In genomic region chr2:109611467-109612095, GRCh38 we compare ENCODE assay signal across 9 cellular contexts. TPM values are rescaled to one million over a fixed set of nuclear protein-coding genes. Genes with fewer than 3 reads are reported as not detected.
A peak's percentile ranks its signal among the peaks of the same experiment; 100 is the strongest.
DNase-seq lines count a peak whose midpoint lies in the region; ATAC-seq and TF ChIP-seq lines count a peak whose summit lies in the region.
"Had no signal": no experiment of that assay in that cellular context is flagged by ENCODE, and none has a peak within 500 bp of the region (broad histone marks: within the 10 kb centered on the region; RNA-seq: fewer than 3 reads in every experiment).

No MANE protein-coding gene starts in this region.

- H3K4me3 ChIP-seq in cardiac muscle cell, result peak overlapping the region; percentile 98
- H3K4me3 ChIP-seq in vagina, result no peak overlapping the region
- H3K4me3 ChIP-seq in aorta (ENCODE audit: low read length in 2 of 2), result no peak overlapping the region

- H3K9me3 ChIP-seq in cardiac muscle cell (ENCODE audit: low read depth) (no peaks in the 10 kb centered on the region), vagina (no peaks in the 10 kb centered on the region), aorta (ENCODE audit: control insufficient read depth, low read length) (no peaks in the 10 kb centered on the region)

- H3K36me3 ChIP-seq in cardiac muscle cell (no peaks in the 10 kb centered on the region), vagina (no peaks in the 10 kb centered on the region), aorta (ENCODE audit: control insufficient read depth in 1 of 2, insufficient read depth in 2 of 2, low read length in 1 of 2) (no peaks in the 10 kb centered on the region)

- peaks cover 7% of the 10 kb centered on the region for H3K36me3 Mint-ChIP-seq in activated T-helper 17 cell treated with anti-CD3 and anti-CD28 coated beads, Interleukin-2, amount 50 U/mL, for 72 hours (ENCODE audit: low read depth)
- peaks cover 2% of the 10 kb centered on the region for H3K36me3 Mint-ChIP-seq in activated CD8-positive, alpha-beta T cell treated with anti-CD3 and anti-CD28 coated beads for 36 hours (ENCODE audit: low read depth)

- POLR2A ChIA-PET in activated CD8-positive, alpha-beta T cell treated with anti-CD3 and anti-CD28 coated beads for 36 hours (lab: Charles Lee), result no interaction called here

- CTCF ChIA-PET in activated CD8-positive, alpha-beta T cell treated with anti-CD3 and anti-CD28 coated beads for 36 hours (lab: Charles Lee), result interaction anchor here (1.4 kb wide), 1 partner anchor 10 kb away, joined by 4 read pairs; no protein-coding TSS in a partner anchor

- H3K4me1 ChIP-seq in cardiac muscle cell (ENCODE audit: low read depth) (peaks cover 16% of the 10 kb centered on the region), vagina (peaks cover 57% of the 10 kb centered on the region), aorta (ENCODE audit: control insufficient read depth in 1 of 2, insufficient read depth in 2 of 2, low read length in 2 of 2) (peaks cover 4 to 10% of the 10 kb centered on the region in 2 donors)

- peaks cover 4% of the 10 kb centered on the region for H3K4me1 Mint-ChIP-seq in activated T-helper 17 cell treated with anti-CD3 and anti-CD28 coated beads, Interleukin-2, amount 50 U/mL, for 72 hours
- peaks cover 14% of the 10 kb centered on the region for H3K4me1 Mint-ChIP-seq in activated CD8-positive, alpha-beta T cell treated with anti-CD3 and anti-CD28 coated beads for 36 hours (ENCODE audit: low read depth)

- H3K27ac ChIP-seq in cardiac muscle cell, result no peak overlapping the region
- H3K27ac ChIP-seq in vagina, result peak overlapping the region; percentile 97
- H3K27ac ChIP-seq in aorta (ENCODE audit: low read depth in 1 of 2, low read length in 2 of 2), result peak overlapping the region in 1 of 2 donors; percentile 76

- intact Hi-C loops in Right ventricle myocardium inferior (cut with DNase I) (loop anchor here (5.0 kb wide), 1 partner anchor 49 kb away; no protein-coding TSS in a partner anchor), vagina (cut with DNase I) (no loop called here), aorta (cut with DNase I) (loop anchor here in 1 of 2 donors (5.0 kb wide), 2 partner anchors 54 to 81 kb away; no protein-coding TSS in a partner anchor)
- intact Hi-C loops in activated CD8-positive, alpha-beta T cell treated with anti-CD3 and anti-CD28 coated beads for 36 hours (cut with micrococcal nuclease), result no loop called here

- TF ChIP-seq CTCF in cardiac muscle cell (IDR thresholded peaks at IDR 0.05; ENCODE audit: low read depth, low read length), result no peak
- no peak for TF ChIP-seq CTCF in vagina (IDR thresholded peaks at IDR 0.05)
- TF ChIP-seq CTCF in activated CD8-positive, alpha-beta T cell treated with anti-CD3 and anti-CD28 coated beads for 36 hours (IDR thresholded peaks at IDR 0.05), result no peak

- ATAC-seq in Right ventricle myocardium inferior (no peak), aorta (ENCODE audit: low FRiP score) (no peak)
- ATAC-seq in activated T-helper 17 cell treated with anti-CD3 and anti-CD28 coated beads, Interleukin-2, amount 50 U/mL, for 72 hours (replicated peaks), result no peak
- no peak for ATAC-seq in activated CD8-positive, alpha-beta T cell treated with anti-CD3 and anti-CD28 coated beads for 36 hours

- H3K4me3 Mint-ChIP-seq in activated T-helper 17 cell treated with anti-CD3 and anti-CD28 coated beads, Interleukin-2, amount 50 U/mL, for 72 hours, result peak overlapping the region; percentile 86
- H3K4me3 Mint-ChIP-seq in activated CD8-positive, alpha-beta T cell treated with anti-CD3 and anti-CD28 coated beads for 36 hours, result no peak overlapping the region

- 66 to 75% methylated on average over 5 of the region's 5 CpGs for WGBS in aorta, 2 donors

- no peak overlapping the region for H3K27ac Mint-ChIP-seq in activated T-helper 17 cell treated with anti-CD3 and anti-CD28 coated beads, Interleukin-2, amount 50 U/mL, for 72 hours
- no peak overlapping the region for H3K27ac Mint-ChIP-seq in activated CD8-positive, alpha-beta T cell treated with anti-CD3 and anti-CD28 coated beads for 36 hours

- no peaks in the 10 kb centered on the region for H3K9me3 Mint-ChIP-seq in activated T-helper 17 cell treated with anti-CD3 and anti-CD28 coated beads, Interleukin-2, amount 50 U/mL, for 72 hours
- H3K9me3 Mint-ChIP-seq in activated CD8-positive, alpha-beta T cell treated with anti-CD3 and anti-CD28 coated beads for 36 hours, result peaks cover 6% of the 10 kb centered on the region

- H3K27me3 Mint-ChIP-seq in activated T-helper 17 cell treated with anti-CD3 and anti-CD28 coated beads, Interleukin-2, amount 50 U/mL, for 72 hours, result peaks cover 32% of the 10 kb centered on the region
- peaks cover 59% of the 10 kb centered on the region for H3K27me3 Mint-ChIP-seq in activated CD8-positive, alpha-beta T cell treated with anti-CD3 and anti-CD28 coated beads for 36 hours

- peaks cover 9% of the 10 kb centered on the region for H3K27me3 ChIP-seq in cardiac muscle cell
- H3K27me3 ChIP-seq in vagina, result no peaks in the 10 kb centered on the region
- no peaks in the 10 kb centered on the region for H3K27me3 ChIP-seq in aorta (ENCODE audit: control insufficient read depth in 1 of 2, insufficient read depth in 2 of 2, low read length in 1 of 2)

- no peak for TF ChIP-seq POLR2A in vagina (IDR thresholded peaks at IDR 0.05)

- DNase-seq in cardiac muscle cell (ENCODE audit: low read depth in 1 of 2, low spot score in 1 of 2) (peak in 1 of 2 donors; percentile 71), Right ventricle myocardium inferior (ENCODE audit: missing footprints) (no peak), iris pigment epithelial cell (ENCODE audit: low read depth) (peak; percentile 88), vagina (ENCODE audit: extremely low spot score in 2 of 2) (no peak), aorta (no peak), NCI-H2171 (lab: John Stamatoyannopoulos, UW) (no peak)
- DNase-seq in activated CD8-positive, alpha-beta T cell treated with anti-CD3 and anti-CD28 coated beads for 36 hours, result no peak
- DNase-seq: NCI-H2227 treated with DMSO at 0.1 percent for 48 hours had no signal

RNA-seq across cellular contexts. Expression of gene SEPTIN10, which starts 2.2 kb away (rescaled TPM):
- total RNA-seq in cardiac muscle cell (51.7 and 77.3 TPM in 2 replicates), Right ventricle myocardium inferior (56.2 TPM), vagina (107 TPM), aorta (100 to 1,000 TPM; 127 to 132 TPM)
- polyA plus RNA-seq in cardiac muscle cell (60.0 and 92.5 TPM in 2 replicates), aorta (10 to 100 TPM; 80.3 to 86.6 TPM)
- total RNA-seq in activated T-helper 17 cell treated with anti-CD3 and anti-CD28 coated beads, Interleukin-2, amount 50 U/mL, for 72 hours, result 1 to 10 TPM; 3.0 to 7.5 TPM
- under 1 TPM; 0.49 to 0.86 TPM for total RNA-seq in activated CD8-positive, alpha-beta T cell treated with anti-CD3 and anti-CD28 coated beads for 36 hours

RNA-seq across cellular contexts. Expression of gene SOWAHC, which starts 2.6 kb away (rescaled TPM):
- 11.7 and 13.0 TPM in 2 replicates for total RNA-seq in cardiac muscle cell
- 8.5 and 13.4 TPM in 2 replicates for polyA plus RNA-seq in cardiac muscle cell
- 2.5 TPM for total RNA-seq in Right ventricle myocardium inferior
- total RNA-seq in activated T-helper 17 cell treated with anti-CD3 and anti-CD28 coated beads, Interleukin-2, amount 50 U/mL, for 72 hours, result 1 to 10 TPM in 1 of 2 donors, under 1 TPM in 1; 0.45 to 1.7 TPM
- 25.5 TPM for total RNA-seq in vagina
- total RNA-seq in aorta, result 10 to 100 TPM; 12.0 to 15.0 TPM
- polyA plus RNA-seq in aorta, result 1 to 10 TPM; 5.6 to 7.9 TPM
- under 1 TPM; 0.29 TPM for total RNA-seq in activated CD8-positive, alpha-beta T cell treated with anti-CD3 and anti-CD28 coated beads for 36 hours
